16 cellular contexts compared by ENCODE assay signal in the genomic region with DNA sequence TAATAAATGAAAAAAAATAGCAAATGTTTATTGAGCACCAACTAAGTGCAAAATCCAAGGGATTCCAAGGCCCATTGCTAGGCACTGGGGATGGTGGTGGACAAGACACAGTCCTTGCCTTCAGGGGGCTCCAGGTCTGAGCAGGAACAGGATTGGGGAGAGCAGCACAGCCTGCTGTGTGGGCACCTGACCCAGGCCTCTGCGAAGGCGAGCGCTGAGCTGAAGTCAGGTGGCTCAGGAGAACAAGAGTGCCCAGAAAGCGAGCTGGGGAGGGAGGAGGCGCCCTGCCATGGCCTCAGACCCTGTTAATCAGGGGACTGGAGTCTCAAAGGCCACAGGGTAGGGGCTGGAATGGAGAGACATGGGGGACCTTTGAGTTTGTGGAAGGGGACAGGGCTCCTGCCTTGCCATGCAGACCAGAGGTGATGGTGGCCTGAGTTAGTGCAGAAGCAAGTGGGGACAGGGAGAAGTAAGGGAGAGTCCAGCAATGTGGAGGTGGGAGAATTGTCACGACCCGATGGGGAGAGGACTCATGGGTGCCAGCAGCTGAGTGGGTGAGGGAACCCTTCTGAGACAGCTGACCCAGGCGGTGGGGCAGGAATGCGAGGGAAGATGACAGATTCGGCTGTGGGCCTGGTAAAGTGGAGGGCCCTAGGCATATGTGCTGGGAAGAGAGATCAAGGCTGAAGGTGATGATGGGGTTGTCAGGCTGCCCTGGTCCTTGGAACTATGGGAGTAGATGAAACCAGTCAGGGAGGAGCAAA. TPM values are rescaled to one million over a fixed set of nuclear protein-coding genes. Genes with fewer than 3 reads are reported as not detected.
DNase-seq lines count a peak whose midpoint lies in the region; ATAC-seq, FAIRE-seq and TF ChIP-seq lines count a peak whose summit lies in the region.
"Had no signal": no experiment of that assay in that cellular context is flagged by ENCODE, and none has a peak within 500 bp of the region (broad histone marks: within the 10 kb centered on the region; RNA-seq: fewer than 3 reads in every experiment).

No MANE protein-coding gene starts in this region.

- H3K4me1 ChIP-seq in effector memory CD4-positive, alpha-beta T cell (ENCODE audit: control insufficient read depth, insufficient read depth, low read length, poor library complexity, severe bottlenecking), result peaks cover 81% of the 10 kb centered on the region
- H3K4me1 ChIP-seq in kidney (ENCODE audit: control insufficient read depth in 1 of 2, insufficient read depth in 1 of 2, low read depth in 1 of 2, low read length in 2 of 2), result peaks cover 7 to 9% of the 10 kb centered on the region in 2 donors

- no peak overlapping the region for H3K4me3 ChIP-seq in effector memory CD4-positive, alpha-beta T cell (ENCODE audit: insufficient read depth, low read depth, low read length, poor library complexity, severe bottlenecking)
- H3K4me3 ChIP-seq in kidney (ENCODE audit: low read length in 2 of 2), result no peak overlapping the region
- H3K4me3 ChIP-seq: coronary artery, GM23338, MG63, prostate gland had no signal

- no peak for FAIRE-seq in kidney (lab: Jason Lieb, UNC)

- H3K27me3 ChIP-seq in effector memory CD4-positive, alpha-beta T cell (replicated peaks; ENCODE audit: control insufficient read depth, insufficient read depth, low read length, poor library complexity, severe bottlenecking), result no peaks in the 10 kb centered on the region
- H3K27me3 ChIP-seq: MG63 had no signal

- H3K36me3 ChIP-seq in effector memory CD4-positive, alpha-beta T cell (ENCODE audit: control insufficient read depth, insufficient read depth, low read length), result no peaks in the 10 kb centered on the region
- peaks cover 0 to 8% of the 10 kb centered on the region in 2 donors for H3K36me3 ChIP-seq in kidney (ENCODE audit: control insufficient read depth in 1 of 2, insufficient read depth in 2 of 2, low read length in 2 of 2)
- H3K36me3 ChIP-seq: MG63, prostate gland had no signal

- TF ChIP-seq CTCF in kidney (IDR thresholded peaks at IDR 0.05; ENCODE audit: borderline replicate concordance, extremely low read depth, insufficient read depth), result no peak

- H3K36me3 Mint-ChIP-seq in activated naive CD4-positive, alpha-beta T cell treated with anti-CD3 and anti-CD28 coated beads for 36 hours (ENCODE audit: low read depth), result peaks cover 20% of the 10 kb centered on the region
- H3K36me3 Mint-ChIP-seq in T-cell, result peaks cover 9% of the 10 kb centered on the region
- H3K36me3 Mint-ChIP-seq in stimulated activated memory B cell treated with anti-CD40 and anti-IgM and Interleukin-4, amounts not matched to agents 10 μg/mL and 1 μg/mL and 100 μg/mL, for 72 hours, result peaks cover 14% of the 10 kb centered on the region

- intact Hi-C loops in activated naive CD4-positive, alpha-beta T cell treated with anti-CD3 and anti-CD28 coated beads for 36 hours (cut with micrococcal nuclease), result no loop called here
- intact Hi-C loops in kidney (cut with DNase I), result no loop called here

- peak overlapping the region; percentile 74 for H3K27ac Mint-ChIP-seq in activated naive CD4-positive, alpha-beta T cell treated with anti-CD3 and anti-CD28 coated beads for 36 hours
- peak overlapping the region; percentile 100 for H3K27ac Mint-ChIP-seq in T-cell
- H3K27ac Mint-ChIP-seq in stimulated activated memory B cell treated with anti-CD40 and anti-IgM and Interleukin-4, amounts not matched to agents 10 μg/mL and 1 μg/mL and 100 μg/mL, for 72 hours, result peak overlapping the region; percentile 100
- H3K27ac Mint-ChIP-seq: GM23338 had no signal

- H3K9ac ChIP-seq in kidney (ENCODE audit: low read length in 2 of 2), result no peak overlapping the region

- DNase-seq in activated naive CD4-positive, alpha-beta T cell treated with anti-CD3 and anti-CD28 coated beads for 36 hours, result no peak
- DNase-seq in activated naive CD4-positive, alpha-beta T cell treated with anti-CD3 and anti-CD28 coated beads, Interleukin-2, amount 50 U/mL, for 16 hours, result no peak
- no peak for DNase-seq in T-cell
- no peak for DNase-seq in effector memory CD4-positive, alpha-beta T cell
- no peak for DNase-seq in T1000 (lab: John Stamatoyannopoulos, UW)
- no peak for DNase-seq in kidney
- no peak for DNase-seq in HCEC 1CT
- DNase-seq: activated CD4-positive, alpha-beta T cell treated with anti-CD3 and anti-CD28 coated beads for 4 hours; DMS79; mesenchymal stem cell; MG63; NCI-H2171 treated with DMSO at 0.1 percent for 48 hours had no signal

- no peak for ATAC-seq in T-cell (replicated peaks in 1 of 4)
- ATAC-seq in stimulated activated memory B cell treated with anti-CD40 and anti-IgM and Interleukin-4, amounts not matched to agents 10 μg/mL and 1 μg/mL and 100 μg/mL, for 72 hours, result no peak
- ATAC-seq: GM23338 had no signal

- no peaks in the 10 kb centered on the region for H3K27me3 Mint-ChIP-seq in activated naive CD4-positive, alpha-beta T cell treated with anti-CD3 and anti-CD28 coated beads for 36 hours (ENCODE audit: low read depth)
- H3K27me3 Mint-ChIP-seq in T-cell, result no peaks in the 10 kb centered on the region
- H3K27me3 Mint-ChIP-seq in stimulated activated memory B cell treated with anti-CD40 and anti-IgM and Interleukin-4, amounts not matched to agents 10 μg/mL and 1 μg/mL and 100 μg/mL, for 72 hours, result no peaks in the 10 kb centered on the region

- H3K9me3 ChIP-seq in effector memory CD4-positive, alpha-beta T cell (ENCODE audit: control insufficient read depth, low read length), result no peaks in the 10 kb centered on the region
- H3K9me3 ChIP-seq in kidney (ENCODE audit: control insufficient read depth in 1 of 2, low read length in 2 of 2), result no peaks in the 10 kb centered on the region
- H3K9me3 ChIP-seq: MG63, prostate gland had no signal

- no peaks in the 10 kb centered on the region for H3K9me3 Mint-ChIP-seq in activated naive CD4-positive, alpha-beta T cell treated with anti-CD3 and anti-CD28 coated beads for 36 hours
- no peaks in the 10 kb centered on the region for H3K9me3 Mint-ChIP-seq in T-cell
- no peaks in the 10 kb centered on the region for H3K9me3 Mint-ChIP-seq in stimulated activated memory B cell treated with anti-CD40 and anti-IgM and Interleukin-4, amounts not matched to agents 10 μg/mL and 1 μg/mL and 100 μg/mL, for 72 hours
- H3K9me3 Mint-ChIP-seq: GM23338 had no signal

- no peak overlapping the region for H3K4me3 Mint-ChIP-seq in activated naive CD4-positive, alpha-beta T cell treated with anti-CD3 and anti-CD28 coated beads for 36 hours
- peak overlapping the region in 2 of 3 donors; percentile 25 to 84 for H3K4me3 Mint-ChIP-seq in T-cell
- peak overlapping the region; percentile 47 for H3K4me3 Mint-ChIP-seq in stimulated activated memory B cell treated with anti-CD40 and anti-IgM and Interleukin-4, amounts not matched to agents 10 μg/mL and 1 μg/mL and 100 μg/mL, for 72 hours
- H3K4me3 Mint-ChIP-seq: GM23338 had no signal

- POLR2A ChIA-PET in T-cell (lab: Charles Lee), result no interaction called here

- H3K27ac ChIP-seq in effector memory CD4-positive, alpha-beta T cell (ENCODE audit: insufficient read depth, low read length, poor library complexity, severe bottlenecking), result peak overlapping the region; percentile 37
- no peak overlapping the region for H3K27ac ChIP-seq in kidney (ENCODE audit: low read depth in 2 of 2, low read length in 2 of 2)
- H3K27ac ChIP-seq: coronary artery, prostate gland had no signal

- peaks cover 82% of the 10 kb centered on the region for H3K4me1 Mint-ChIP-seq in activated naive CD4-positive, alpha-beta T cell treated with anti-CD3 and anti-CD28 coated beads for 36 hours (ENCODE audit: low read depth)
- peaks cover 74 to 88% (median 80%) of the 10 kb centered on the region in 3 donors for H3K4me1 Mint-ChIP-seq in T-cell
- H3K4me1 Mint-ChIP-seq in stimulated activated memory B cell treated with anti-CD40 and anti-IgM and Interleukin-4, amounts not matched to agents 10 μg/mL and 1 μg/mL and 100 μg/mL, for 72 hours, result peaks cover 74% of the 10 kb centered on the region

- CTCF ChIA-PET in activated naive CD4-positive, alpha-beta T cell treated with anti-CD3 and anti-CD28 coated beads for 36 hours (lab: Charles Lee), result interaction anchor here (0.5 to 1.8 kb wide), 3 partner anchors 14 to 38 kb away, joined by 3 to 7 read pairs (median 3); no protein-coding TSS in a partner anchor
- CTCF ChIA-PET in T-cell (lab: Charles Lee), result no interaction called here

RNA-seq across cellular contexts. Expression of gene ORAI2, which starts 4.1 kb away (rescaled TPM):
- total RNA-seq in activated naive CD4-positive, alpha-beta T cell treated with anti-CD3 and anti-CD28 coated beads for 36 hours, result 10 to 100 TPM; 15.4 to 16.4 TPM
- total RNA-seq in T-cell (10 to 100 TPM; 23.0 to 47.5 (median 37.8) TPM), kidney (45.6 TPM)
- polyA plus RNA-seq in kidney (ENCODE audit: insufficient read depth, low read depth, low replicate concordance), result 13.8 TPM

RNA-seq across cellular contexts. Expression of gene PRKRIP1, which starts 33.2 kb away (rescaled TPM):
- total RNA-seq in activated naive CD4-positive, alpha-beta T cell treated with anti-CD3 and anti-CD28 coated beads for 36 hours, result 10 to 100 TPM; 17.8 to 18.5 TPM
- total RNA-seq in T-cell (10 to 100 TPM; 37.1 to 56.2 (median 48.3) TPM), kidney (25.9 TPM)
- polyA plus RNA-seq in kidney (ENCODE audit: insufficient read depth, low read depth, low replicate concordance), result 20.8 TPM

RNA-seq across cellular contexts. Expression of gene ALKBH4, which starts 35.3 kb away (rescaled TPM):
- 1 to 10 TPM; 5.7 to 6.4 TPM for total RNA-seq in activated naive CD4-positive, alpha-beta T cell treated with anti-CD3 and anti-CD28 coated beads for 36 hours
- total RNA-seq in T-cell (10 to 100 TPM in 3 of 5 donors, 1 to 10 TPM in 2; 5.6 to 13.5 (median 12.2) TPM), kidney (14.0 TPM)
- polyA plus RNA-seq in kidney (ENCODE audit: insufficient read depth, low read depth, low replicate concordance), result 15.4 TPM

RNA-seq across cellular contexts. Expression of gene LRWD1, which starts 35.5 kb away (rescaled TPM):
- 10 to 100 TPM in 1 of 2 experiments, 1 to 10 TPM in 1; 9.4 to 11.0 TPM for total RNA-seq in activated naive CD4-positive, alpha-beta T cell treated with anti-CD3 and anti-CD28 coated beads for 36 hours
- total RNA-seq in T-cell (10 to 100 TPM; 14.0 to 29.0 (median 23.9) TPM), kidney (14.1 TPM)
- polyA plus RNA-seq in kidney (ENCODE audit: insufficient read depth, low read depth, low replicate concordance), result 14.0 TPM

RNA-seq across cellular contexts. Expression of gene POLR2J, which starts 49.4 kb away (rescaled TPM):
- total RNA-seq in activated naive CD4-positive, alpha-beta T cell treated with anti-CD3 and anti-CD28 coated beads for 36 hours, result 10 to 100 TPM; 43.9 to 47.1 TPM
- 10 to 100 TPM; 35.2 to 53.7 (median 42.3) TPM for total RNA-seq in T-cell
- 42.0 TPM for total RNA-seq in kidney
- 117 TPM for polyA plus RNA-seq in kidney (ENCODE audit: insufficient read depth, low read depth, low replicate concordance)
